In the genomic region with DNA sequence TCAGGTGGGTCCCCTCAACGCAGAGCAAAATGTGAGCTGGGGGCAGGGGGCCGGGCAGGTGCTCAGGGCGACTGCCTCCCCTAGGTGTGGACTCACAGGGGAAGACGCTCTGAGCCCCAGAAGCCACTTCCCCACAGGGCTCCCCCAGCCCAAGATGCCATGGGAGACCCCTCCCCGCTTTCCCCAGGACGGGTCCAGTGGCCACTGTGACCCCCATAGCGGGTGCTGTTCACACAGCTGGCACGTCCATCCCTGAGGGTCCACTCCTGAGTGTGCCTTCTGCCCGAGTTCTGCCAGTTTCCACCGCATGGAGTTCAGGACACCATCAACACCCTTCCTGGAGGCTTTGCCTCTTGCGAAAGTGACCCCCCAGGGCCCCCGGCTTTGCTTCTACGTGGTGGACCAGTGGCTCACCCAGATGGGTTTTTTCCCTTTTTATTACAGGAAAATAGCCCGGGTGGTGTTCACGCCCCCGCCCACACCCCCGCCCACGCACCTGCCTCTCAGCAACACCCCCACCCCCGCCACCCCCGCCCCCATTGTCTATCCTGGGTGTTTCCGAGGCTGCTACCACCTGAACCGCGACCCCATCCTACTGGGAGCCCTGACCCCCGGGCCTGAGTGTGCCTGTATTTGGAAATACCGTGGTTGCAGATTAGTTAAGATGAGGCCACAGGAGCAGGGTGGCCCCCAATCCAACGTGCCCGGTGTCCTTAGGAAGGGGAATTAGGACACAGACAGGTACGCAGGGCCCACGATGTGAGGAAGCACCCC, we compare ENCODE assay signal across 8 cellular contexts. TPM values are rescaled to one million over a fixed set of nuclear protein-coding genes. Genes with fewer than 3 reads are reported as not detected.
DNase-seq lines count a peak whose midpoint lies in the region; ATAC-seq and TF ChIP-seq lines count a peak whose summit lies in the region.

No MANE protein-coding gene starts in this region.

- H3K4me1 ChIP-seq in lower lobe of right lung: peaks cover 27% of the 10 kb centered on the region
- peaks cover 0 to 8% (median 6%) of the 10 kb centered on the region in 4 donors for H3K4me1 ChIP-seq in tibial artery

- no peak for TF ChIP-seq CTCF in lower lobe of right lung (IDR thresholded peaks at IDR 0.05)
- TF ChIP-seq CTCF in tibial artery (IDR thresholded peaks at IDR 0.05): no peak
- no peak for TF ChIP-seq CTCF in GM20000 (IDR thresholded peaks at IDR 0.05; ENCODE audit: extremely low read depth, missing control alignments)

- H3K27ac ChIP-seq in lower lobe of right lung: peak overlapping the region; percentile 73
- H3K27ac ChIP-seq in tibial artery: no peak overlapping the region

- no peaks in the 10 kb centered on the region for H3K27me3 ChIP-seq in lower lobe of right lung (ENCODE audit: low read depth)
- no peaks in the 10 kb centered on the region for H3K27me3 ChIP-seq in tibial artery

- H3K9me3 ChIP-seq in lower lobe of right lung (no peaks in the 10 kb centered on the region), tibial artery (no peaks in the 10 kb centered on the region)

- no peak for ATAC-seq in lower lobe of right lung

- H3K4me3 ChIP-seq in lower lobe of right lung: peak overlapping the region; percentile 36
- no peak overlapping the region for H3K4me3 ChIP-seq in tibial artery

- intact Hi-C loops in lower lobe of right lung (cut with DNase I) (no loop called here), tibial artery (cut with DNase I; ENCODE audit: low total_unique reads) (no loop called here)

- H3K36me3 ChIP-seq in lower lobe of right lung (peaks cover 4% of the 10 kb centered on the region), tibial artery (no peaks in the 10 kb centered on the region)

- peak; percentile 25 for DNase-seq in NOMO-1 treated with DMSO at 0.1 percent for 48 hours (lab: John Stamatoyannopoulos, UW; ENCODE audit: unreplicated experiment)
- DNase-seq in NOMO-1 (lab: John Stamatoyannopoulos, UW; ENCODE audit: unreplicated experiment in 2 of 2): no peak
- peak; percentile 63 for DNase-seq in activated T-cell treated with anti-CD3 and anti-CD28 coated beads, Interleukin-2, amount 50 U/mL, for 1 hour
- peak; percentile 42 for DNase-seq in lower lobe of right lung
- DNase-seq in tibial artery: peak; percentile 12 to 56
- DNase-seq in NCI-H69 (lab: John Stamatoyannopoulos, UW): no peak
- no peak for DNase-seq in SKM-1 treated with dmso at 0.1 percent for 144 hours (lab: John Stamatoyannopoulos, UW; ENCODE audit: unreplicated experiment)
- DNase-seq in GM20000 (ENCODE audit: low spot score): no peak

RNA-seq across cellular contexts. Expression of a gene that starts 32.0 kb away (rescaled TPM):
- total RNA-seq in lower lobe of right lung: 33.9 TPM

RNA-seq across cellular contexts. Expression of a gene that starts 46.2 kb away (rescaled TPM):
- 31.7 TPM for total RNA-seq in lower lobe of right lung

RNA-seq across cellular contexts. Expression of a gene that starts 52.8 kb away (rescaled TPM):
- total RNA-seq in lower lobe of right lung: 12.9 TPM

Comparison
In these comparisons a context has a peak if more than half of its experiments do, and no peak if none do; other contexts are left out.
1. DNase-seq: peak in NOMO-1 treated with DMSO at 0.1 percent for 48 hours (single experiment), activated T-cell treated with anti-CD3 and anti-CD28 coated beads, Interleukin-2, amount 50 U/mL, for 1 hour (single experiment), lower lobe of right lung (single experiment) and tibial artery (2 of 2); none in NOMO-1 (0 of 2), NCI-H69 (single experiment), SKM-1 treated with dmso at 0.1 percent for 144 hours (single experiment) and GM20000 (single experiment).